ENCODE assay signal across 13 cellular contexts in genomic region chr12:56678852-56679251, GRCh38. TPM values are rescaled to one million over a fixed set of nuclear protein-coding genes. Genes with fewer than 3 reads are reported as not detected.
DNase-seq lines count a peak whose midpoint lies in the region; ATAC-seq, FAIRE-seq and TF ChIP-seq lines count a peak whose summit lies in the region.
"Had no signal": no experiment of that assay in that cellular context is flagged by ENCODE, and none has a peak within 500 bp of the region (broad histone marks: within the 10 kb centered on the region; RNA-seq: fewer than 3 reads in every experiment).

No MANE protein-coding gene starts in this region.

- H3F3A ChIP-seq in MM.1S (ENCODE audit: insufficient read depth, low read length) (peaks cover 59% of the 10 kb centered on the region), neural progenitor cell (ENCODE audit: low read depth) (peaks cover 20% of the 10 kb centered on the region)

- intact Hi-C loops in GM12878 (cut with micrococcal nuclease; ENCODE audit: unreplicated experiment): no loop called here

- no peaks in the 10 kb centered on the region for H3K27me3 Mint-ChIP-seq in CD8-positive, alpha-beta memory T cell
- H3K27me3 Mint-ChIP-seq in neural progenitor cell (ENCODE audit: insufficient read depth, low read depth): peaks cover 2% of the 10 kb centered on the region

- no peak overlapping the region for H3K27ac ChIP-seq in CD8-positive, alpha-beta memory T cell (ENCODE audit: low read depth, low read length)
- H3K27ac ChIP-seq in MM.1S (ENCODE audit: low read length) (peak overlapping the region; percentile 3; the same call in 1 of the 2 replicates), GM12878 (ENCODE audit: control insufficient read depth, insufficient read depth) (peak overlapping the region; percentile 18; the same call in 1 of the 2 replicates), neural progenitor cell (peak overlapping the region; percentile 25)
- H3K27ac ChIP-seq: epithelial cell of prostate, heart left ventricle had no signal

- RAD21 ChIA-PET in GM12878 (lab: Charles Lee; ENCODE audit: unreplicated experiment): interaction anchor here (0.6 to 0.8 kb wide), 2 partner anchors 20 to 36 kb away, joined by 3 read pairs; no protein-coding TSS in a partner anchor

- no peak for TF ChIP-seq RAD21 in GM12878 (IDR thresholded peaks at IDR 0.05; ENCODE audit: insufficient read depth, low read depth, low read length)

- no peak for TF ChIP-seq CTCF in MM.1S (IDR thresholded peaks at IDR 0.05; ENCODE audit: low read length)
- TF ChIP-seq CTCF in GM12878 (IDR thresholded peaks at IDR 0.05 in 2 of 3, conservative IDR thresholded peaks at IDR 0.05 in 1 of 3; ENCODE audit: control insufficient read depth in 2 of 3, extremely low read depth in 1 of 3, insufficient read depth in 1 of 3, low read depth in 3 of 3, low read length in 3 of 3): no peak
- TF ChIP-seq CTCF in neural progenitor cell (IDR thresholded peaks at IDR 0.05): no peak

- WGBS in GM12878 (ENCODE audit: insufficient coverage, insufficient replicate concordance, low lambda C conversion rate, missing lambda C conversion rate): 66% methylated on average over 2 of the region's 2 CpGs

- no peaks in the 10 kb centered on the region for H3K9me3 ChIP-seq in CD8-positive, alpha-beta memory T cell (ENCODE audit: low read length)
- no peaks in the 10 kb centered on the region for H3K9me3 ChIP-seq in MM.1S (replicated peaks; ENCODE audit: insufficient read depth, low read length)
- H3K9me3 ChIP-seq in GM12878 (replicated peaks; ENCODE audit: control insufficient read depth, insufficient read depth, low read length): no peaks in the 10 kb centered on the region
- no peaks in the 10 kb centered on the region for H3K9me3 ChIP-seq in neural progenitor cell (ENCODE audit: low read depth)
- H3K9me3 ChIP-seq: Caco-2, heart left ventricle had no signal

- no peaks in the 10 kb centered on the region for H3K9me3 Mint-ChIP-seq in CD8-positive, alpha-beta memory T cell
- H3K9me3 Mint-ChIP-seq in neural progenitor cell: peaks cover under 1% of the 10 kb centered on the region

- POLR2A ChIA-PET in CD8-positive, alpha-beta memory T cell (lab: Charles Lee): interaction anchor here (1.7 kb wide), 1 partner anchor 9 kb away, joined by 4 read pairs; the partner anchor contains the start of gene PTGES3
- POLR2A ChIA-PET in GM12878 (lab: Charles Lee): interaction anchor here (0.6 to 3.4 kb wide), 5 partner anchors 8 to 36 kb away, joined by 4 to 20 read pairs (median 5); partner anchors contain the start of gene PTGES3

- peak; percentile 17; the same call in 1 of the 2 replicates for TF ChIP-seq POLR2A in GM12878 (IDR thresholded peaks at IDR 0.05; ENCODE audit: low read depth, low read length)

- in situ Hi-C loops in GM12878 (cut with MboI): no loop called here

- H3K9ac ChIP-seq in MM.1S (ENCODE audit: low read length) (no peak overlapping the region), GM12878 (ENCODE audit: control insufficient read depth, insufficient read depth, low read length) (no peak overlapping the region), neural progenitor cell (no peak overlapping the region)

- H2AFZ ChIP-seq in MM.1S (ENCODE audit: low read length) (no peak overlapping the region), GM12878 (ENCODE audit: control insufficient read depth, low read depth, low read length) (no peak overlapping the region), neural progenitor cell (replicated peaks) (no peak overlapping the region)

- H3K4me1 Mint-ChIP-seq in CD8-positive, alpha-beta memory T cell: peaks cover 56 to 79% (median 73%) of the 10 kb centered on the region in 3 donors
- H3K4me1 Mint-ChIP-seq in neural progenitor cell: peaks cover 6% of the 10 kb centered on the region

- no TSS peak for BruUV-seq in GM12878 (replicated peaks; lab: Mats Ljungman, UMichigan)

- DNase-seq in CD8-positive, alpha-beta memory T cell: no peak
- no peak for DNase-seq in MM.1S
- DNase-seq in GM12878 (ENCODE audit: low read depth, low spot score): no peak
- DNase-seq in neural progenitor cell (ENCODE audit: low spot score): no peak
- DNase-seq in DMS53 treated with DMSO at 0.1 percent for 48 hours (lab: John Stamatoyannopoulos, UW; ENCODE audit: unreplicated experiment): no peak
- no peak for DNase-seq in globus pallidus (ENCODE audit: low spot score)
- DNase-seq: Caco-2, cerebellar nuclear complex, heart left ventricle, NCI-H345 had no signal

- no peak overlapping the region for H3K4me3 ChIP-seq in CD8-positive, alpha-beta memory T cell (ENCODE audit: low read length)
- H3K4me3 ChIP-seq in MM.1S (ENCODE audit: low read length) (no peak overlapping the region), GM12878 (peak overlapping the region; percentile 25; the same call in 1 of the 2 replicates), neural progenitor cell (no peak overlapping the region)
- H3K4me3 ChIP-seq: heart left ventricle had no signal

- peaks cover 69% of the 10 kb centered on the region for H4K20me1 ChIP-seq in MM.1S (ENCODE audit: insufficient read depth, low read length)
- H4K20me1 ChIP-seq in GM12878 (ENCODE audit: control insufficient read depth, insufficient read depth): peaks cover 10% of the 10 kb centered on the region
- H4K20me1 ChIP-seq in neural progenitor cell (ENCODE audit: low read depth): peaks cover 85% of the 10 kb centered on the region

- H3K36me3 ChIP-seq in CD8-positive, alpha-beta memory T cell (ENCODE audit: insufficient read depth, low read length): peaks cover 6% of the 10 kb centered on the region
- H3K36me3 ChIP-seq in MM.1S (replicated peaks; ENCODE audit: insufficient read depth, low read length) (peaks cover 5% of the 10 kb centered on the region; the same call in 1 of the 2 replicates), GM12878 (ENCODE audit: control insufficient read depth in 2 of 2, insufficient read depth in 2 of 2, low read length in 1 of 2) (peaks cover 4 to 30% of the 10 kb centered on the region in 2 experiments), neural progenitor cell (peaks cover under 1% of the 10 kb centered on the region)

- ATAC-seq in GM12878 (no peak), GM21528 (IDR thresholded peaks at IDR 0.05; ENCODE audit: low FRiP score, unreplicated experiment) (no peak)
- ATAC-seq: SK-N-SH treated with all-trans-retinoic acid at 6 μM for 48 hours had no signal

- H3K79me2 ChIP-seq in MM.1S (ENCODE audit: low read length): peaks cover 96% of the 10 kb centered on the region
- peaks cover 93% of the 10 kb centered on the region for H3K79me2 ChIP-seq in GM12878 (ENCODE audit: control insufficient read depth, insufficient read depth, low read length)
- H3K79me2 ChIP-seq in neural progenitor cell (ENCODE audit: low read depth): peaks cover 100% of the 10 kb centered on the region

- H3K9me2 ChIP-seq in MM.1S (replicated peaks; ENCODE audit: insufficient read depth, low read length): no peaks in the 10 kb centered on the region

- H3K4me2 ChIP-seq in MM.1S (ENCODE audit: low read depth, low read length): peak overlapping the region; percentile 21; the same call in 1 of the 2 replicates
- H3K4me2 ChIP-seq in GM12878 (ENCODE audit: control insufficient read depth, insufficient read depth): peak overlapping the region; percentile 79
- no peak overlapping the region for H3K4me2 ChIP-seq in neural progenitor cell

- CTCF ChIA-PET in CD8-positive, alpha-beta memory T cell (lab: Charles Lee): interaction anchor here (0.6 to 1.7 kb wide), 2 partner anchors 28 to 849 kb away, joined by 3 read pairs; partner anchors contain the start of gene DNAJC14
- CTCF ChIA-PET in GM12878 (lab: Yijun Ruan, JAX): interaction anchor here (0.8 to 2.8 kb wide), 2 partner anchors 18 to 42 kb away, joined by 3 to 12 read pairs; no protein-coding TSS in a partner anchor

- TF ChIP-seq EP300 in GM12878 (IDR thresholded peaks at IDR 0.05; ENCODE audit: borderline replicate concordance in 1 of 2, control insufficient read depth in 1 of 2, low read depth in 2 of 2, low read length in 2 of 2): no peak

- H3K27me3 ChIP-seq in CD8-positive, alpha-beta memory T cell (ENCODE audit: insufficient read depth, low read length, poor library complexity, severe bottlenecking): no peaks in the 10 kb centered on the region
- no peaks in the 10 kb centered on the region for H3K27me3 ChIP-seq in MM.1S (replicated peaks; ENCODE audit: insufficient read depth, low read length)
- no peaks in the 10 kb centered on the region for H3K27me3 ChIP-seq in GM12878 (replicated peaks in 1 of 2; ENCODE audit: control insufficient read depth in 2 of 2, insufficient read depth in 2 of 2, low read length in 1 of 2)
- H3K27me3 ChIP-seq in neural progenitor cell: no peaks in the 10 kb centered on the region
- H3K27me3 ChIP-seq: heart left ventricle had no signal

- peaks cover 0 to 41% (median 4%) of the 10 kb centered on the region in 3 donors for H3K36me3 Mint-ChIP-seq in CD8-positive, alpha-beta memory T cell
- peaks cover 21% of the 10 kb centered on the region for H3K36me3 Mint-ChIP-seq in neural progenitor cell

- peak overlapping the region in 5 of 7 donors; percentile 0 to 80 (median 8) for H3K4me3 Mint-ChIP-seq in CD8-positive, alpha-beta memory T cell
- no peak overlapping the region for H3K4me3 Mint-ChIP-seq in neural progenitor cell

- peaks cover 71% of the 10 kb centered on the region for H3K4me1 ChIP-seq in CD8-positive, alpha-beta memory T cell (ENCODE audit: insufficient read depth, low read length)
- H3K4me1 ChIP-seq in MM.1S (ENCODE audit: low read length) (peaks cover 14% of the 10 kb centered on the region), GM12878 (ENCODE audit: control insufficient read depth, insufficient read depth, low read length) (peaks cover 42% of the 10 kb centered on the region), neural progenitor cell (no peaks in the 10 kb centered on the region)

- no peak for FAIRE-seq in GM12878 (lab: Jason Lieb, UNC)

- peak overlapping the region in 6 of 8 donors; percentile 46 to 96 (median 66) for H3K27ac Mint-ChIP-seq in CD8-positive, alpha-beta memory T cell
- no peak overlapping the region for H3K27ac Mint-ChIP-seq in neural progenitor cell

- SMC1A ChIA-PET in GM12878 (lab: Charles Lee; ENCODE audit: uncharacterized antibody, unreplicated experiment): interaction anchor here (1.2 to 2.3 kb wide), 3 partner anchors 11 to 32 kb away, joined by 3 to 10 read pairs (median 5); no protein-coding TSS in a partner anchor

RNA-seq across cellular contexts. Expression of gene PTGES3, which starts 9.2 kb away (rescaled TPM):
- 100 to 1,000 TPM; 431 to 437 TPM for total RNA-seq in CD8-positive, alpha-beta memory T cell
- 242 TPM for polyA plus RNA-seq in CD8-positive, alpha-beta memory T cell
- total RNA-seq in GM12878 (2013; cell fraction: nucleolus; rRNA removed): 55.1 and 58.8 TPM in 2 replicates
- total RNA-seq in GM12878 (2014; rRNA removed) (128 and 136 TPM in 2 replicates), GM12878 (2014; rRNA removed; fragmentation: Illumina TruSeq; extraction: Trizol) (160 and 164 TPM in 2 replicates), GM12878 (2021) (262 and 263 TPM in 2 replicates), neural progenitor cell (ENCODE audit: low replicate concordance) (197 and 298 TPM in 2 replicates)
- 117 TPM for polyA plus RNA-seq in GM12878 (2011; ENCODE audit: low read depth)
- polyA plus RNA-seq in GM12878 (2011; rRNA removed) (143 and 208 TPM in 2 replicates), GM12878 (2014; fragmentation: Illumina TruSeq; extraction: Trizol) (317 and 356 TPM in 2 replicates), GM12878 (2014; fragmentation: Nextera tagmentation; extraction: Ambion mirVana) (100 to 1,000 TPM; 117 to 186 TPM), GM12878 (2014; rRNA removed) (135 and 154 TPM in 2 replicates), GM12878 (2016; fragmentation: Nextera tagmentation; extraction: Ambion mirVana) (100 to 1,000 TPM; 509 to 520 TPM)
- 50.8 and 55.0 TPM in 2 replicates for polyA plus RNA-seq in GM12878 (2011; cell fraction: cytosol; rRNA removed)
- polyA plus RNA-seq in GM12878 (2011; cell fraction: nucleus; rRNA removed): 69.1 and 79.0 TPM in 2 replicates
- polyA plus RNA-seq in GM12878 (2012): 183 and 246 TPM in 2 replicates
- 47.4 and 60.2 TPM in 2 replicates for polyA minus RNA-seq in GM12878 (2011; rRNA and poly(A)+ RNA removed)
- 74.6 and 80.4 TPM in 2 replicates for polyA minus RNA-seq in GM12878 (2011; cell fraction: cytosol; rRNA and poly(A)+ RNA removed)
- 26.0 and 48.0 TPM in 2 replicates for polyA minus RNA-seq in GM12878 (2011; cell fraction: nucleus; rRNA and poly(A)+ RNA removed)

RNA-seq across cellular contexts. Expression of gene ATP5F1B, which starts 33.1 kb away (rescaled TPM):
- 100 to 1,000 TPM; 925 to 960 TPM for total RNA-seq in CD8-positive, alpha-beta memory T cell
- 828 TPM for polyA plus RNA-seq in CD8-positive, alpha-beta memory T cell
- total RNA-seq in GM12878 (2013; cell fraction: nucleolus; rRNA removed): 176 and 185 TPM in 2 replicates
- total RNA-seq in GM12878 (2014; rRNA removed): 783 and 784 TPM in 2 replicates
- total RNA-seq in GM12878 (2014; rRNA removed; fragmentation: Illumina TruSeq; extraction: Trizol): 665 and 686 TPM in 2 replicates
- 885 and 921 TPM in 2 replicates for total RNA-seq in GM12878 (2021)
- 553 TPM for polyA plus RNA-seq in GM12878 (2011; ENCODE audit: low read depth)
- polyA plus RNA-seq in GM12878 (2011; rRNA removed): 1,766 and 1,795 TPM in 2 replicates
- 1,406 and 1,613 TPM in 2 replicates for polyA plus RNA-seq in GM12878 (2011; cell fraction: cytosol; rRNA removed)
- polyA plus RNA-seq in GM12878 (2011; cell fraction: nucleus; rRNA removed): 1,140 and 1,200 TPM in 2 replicates
- 560 and 690 TPM in 2 replicates for polyA plus RNA-seq in GM12878 (2012)
- 1,076 and 1,335 TPM in 2 replicates for polyA plus RNA-seq in GM12878 (2014; fragmentation: Illumina TruSeq; extraction: Trizol)
- 1,000 to 10,000 TPM in 1 of 2 experiments, 100 to 1,000 TPM in 1; 671 to 1,479 TPM for polyA plus RNA-seq in GM12878 (2014; fragmentation: Nextera tagmentation; extraction: Ambion mirVana)
- 985 and 1,003 TPM in 2 replicates for polyA plus RNA-seq in GM12878 (2014; rRNA removed)
- polyA plus RNA-seq in GM12878 (2016; fragmentation: Nextera tagmentation; extraction: Ambion mirVana): 1,000 to 10,000 TPM; 1,765 to 1,908 TPM
- 1,399 and 1,431 TPM in 2 replicates for polyA minus RNA-seq in GM12878 (2011; rRNA and poly(A)+ RNA removed)
- 364 and 420 TPM in 2 replicates for polyA minus RNA-seq in GM12878 (2011; cell fraction: cytosol; rRNA and poly(A)+ RNA removed)
- polyA minus RNA-seq in GM12878 (2011; cell fraction: nucleus; rRNA and poly(A)+ RNA removed): 154 and 175 TPM in 2 replicates
- 558 and 609 TPM in 2 replicates for total RNA-seq in neural progenitor cell (ENCODE audit: low replicate concordance)

RNA-seq across cellular contexts. Expression of gene NACA, which starts 46.2 kb away (rescaled TPM):
- 1,000 to 10,000 TPM in 1 of 2 experiments, 100 to 1,000 TPM in 1; 957 to 1,017 TPM for total RNA-seq in CD8-positive, alpha-beta memory T cell
- polyA plus RNA-seq in CD8-positive, alpha-beta memory T cell: 1,079 TPM
- 193 and 207 TPM in 2 replicates for total RNA-seq in GM12878 (2013; cell fraction: nucleolus; rRNA removed)
- total RNA-seq in GM12878 (2014; rRNA removed): 1,902 and 2,076 TPM in 2 replicates
- 2,552 and 2,616 TPM in 2 replicates for total RNA-seq in GM12878 (2014; rRNA removed; fragmentation: Illumina TruSeq; extraction: Trizol)
- total RNA-seq in GM12878 (2021): 1,181 and 1,218 TPM in 2 replicates
- polyA plus RNA-seq in GM12878 (2011; ENCODE audit: low read depth): 4,087 TPM
- 1,734 and 2,407 TPM in 2 replicates for polyA plus RNA-seq in GM12878 (2011; rRNA removed)
- polyA plus RNA-seq in GM12878 (2011; cell fraction: cytosol; rRNA removed): 666 and 668 TPM in 2 replicates
- polyA plus RNA-seq in GM12878 (2011; cell fraction: nucleus; rRNA removed): 288 and 329 TPM in 2 replicates
- polyA plus RNA-seq in GM12878 (2012): 2,659 and 2,949 TPM in 2 replicates
- polyA plus RNA-seq in GM12878 (2014; fragmentation: Illumina TruSeq; extraction: Trizol): 2,171 and 2,212 TPM in 2 replicates
- polyA plus RNA-seq in GM12878 (2014; fragmentation: Nextera tagmentation; extraction: Ambion mirVana): 1,000 to 10,000 TPM; 2,263 to 2,782 TPM
- polyA plus RNA-seq in GM12878 (2014; rRNA removed): 1,670 and 1,966 TPM in 2 replicates
- polyA plus RNA-seq in GM12878 (2016; fragmentation: Nextera tagmentation; extraction: Ambion mirVana): 1,000 to 10,000 TPM; 1,525 to 1,529 TPM
- polyA minus RNA-seq in GM12878 (2011; rRNA and poly(A)+ RNA removed): 388 and 450 TPM in 2 replicates
- polyA minus RNA-seq in GM12878 (2011; cell fraction: cytosol; rRNA and poly(A)+ RNA removed): 193 and 205 TPM in 2 replicates
- polyA minus RNA-seq in GM12878 (2011; cell fraction: nucleus; rRNA and poly(A)+ RNA removed): 64.9 and 110 TPM in 2 replicates
- total RNA-seq in neural progenitor cell (ENCODE audit: low replicate concordance): 1,855 and 2,450 TPM in 2 replicates

RNA-seq across cellular contexts. Expression of gene BAZ2A, which starts 48.7 kb away (rescaled TPM):
- 10 to 100 TPM; 87.3 to 89.1 TPM for total RNA-seq in CD8-positive, alpha-beta memory T cell
- 36.4 TPM for polyA plus RNA-seq in CD8-positive, alpha-beta memory T cell
- 246 and 249 TPM in 2 replicates for total RNA-seq in GM12878 (2013; cell fraction: nucleolus; rRNA removed)
- total RNA-seq in GM12878 (2014; rRNA removed) (27.4 and 29.5 TPM in 2 replicates), GM12878 (2014; rRNA removed; fragmentation: Illumina TruSeq; extraction: Trizol) (15.0 and 15.8 TPM in 2 replicates), GM12878 (2021) (70.1 and 74.9 TPM in 2 replicates), neural progenitor cell (ENCODE audit: low replicate concordance) (27.1 and 55.1 TPM in 2 replicates)
- 30.7 TPM for polyA plus RNA-seq in GM12878 (2011; ENCODE audit: low read depth)
- polyA plus RNA-seq in GM12878 (2011; rRNA removed) (44.5 and 90.2 TPM in 2 replicates), GM12878 (2014; fragmentation: Illumina TruSeq; extraction: Trizol) (69.6 and 93.4 TPM in 2 replicates), GM12878 (2014; fragmentation: Nextera tagmentation; extraction: Ambion mirVana) (10 to 100 TPM in 1 of 2 experiments, 1 to 10 TPM in 1; 4.8 to 14.6 TPM), GM12878 (2014; rRNA removed) (49.4 and 55.9 TPM in 2 replicates), GM12878 (2016; fragmentation: Nextera tagmentation; extraction: Ambion mirVana) (10 to 100 TPM; 23.0 to 30.4 TPM)
- 74.3 and 88.6 TPM in 2 replicates for polyA plus RNA-seq in GM12878 (2011; cell fraction: cytosol; rRNA removed)
- polyA plus RNA-seq in GM12878 (2011; cell fraction: nucleus; rRNA removed): 233 and 251 TPM in 2 replicates
- polyA plus RNA-seq in GM12878 (2012): 38.4 and 51.5 TPM in 2 replicates
- polyA minus RNA-seq in GM12878 (2011; rRNA and poly(A)+ RNA removed): 124 and 142 TPM in 2 replicates
- polyA minus RNA-seq in GM12878 (2011; cell fraction: cytosol; rRNA and poly(A)+ RNA removed): 34.3 and 34.4 TPM in 2 replicates
- polyA minus RNA-seq in GM12878 (2011; cell fraction: nucleus; rRNA and poly(A)+ RNA removed): 82.6 and 129 TPM in 2 replicates
